12 cellular contexts compared by ENCODE assay signal in genomic region chr2:100603945-100604633, GRCh38. TPM values are rescaled to one million over a fixed set of nuclear protein-coding genes. Genes with fewer than 3 reads are reported as not detected.
DNase-seq lines count a peak whose midpoint lies in the region; ATAC-seq lines count a peak whose summit lies in the region.
"Had no signal": no experiment of that assay in that cellular context is flagged by ENCODE, and none has a peak within 500 bp of the region (broad histone marks: within the 10 kb centered on the region; RNA-seq: fewer than 3 reads in every experiment).

No MANE protein-coding gene starts in this region.

- DNase-seq in A172 (ENCODE audit: low spot score) (peak; percentile 53), HT1080 (ENCODE audit: low read depth) (peak; percentile 36), dermis blood vessel endothelial cell (peak; percentile 75), lung microvascular endothelial cell (ENCODE audit: low read depth in 2 of 2) (peak; percentile 50 to 92), EL (no peak)
- DNase-seq in activated T-cell treated with anti-CD3 and anti-CD28 coated beads, Interleukin-2, amount 50 U/mL, for 48 hours = no peak
- DNase-seq: activated CD4-positive, alpha-beta T cell treated with anti-CD3 and anti-CD28 coated beads for 1 hour; activated effector memory CD4-positive, alpha-beta T cell treated with anti-CD3 and anti-CD28 coated beads, Interleukin-2, amount 50 U/mL, for 16 hours; NCI-H2171 treated with DMSO at 0.1 percent for 48 hours; stimulated activated CD4-positive, alpha-beta T cell treated with anti-CD3 and anti-CD28 coated beads, Interleukin-4, amount 100 ng/mL, for 1 hour had no signal

- ATAC-seq in HG02840 (IDR thresholded peaks at IDR 0.05; ENCODE audit: low FRiP score, unreplicated experiment) = no peak
- no peak for ATAC-seq in GM21825 (IDR thresholded peaks at IDR 0.05; ENCODE audit: unreplicated experiment)

RNA-seq across cellular contexts. Expression of gene PDCL3, which starts 41.3 kb away (rescaled TPM):
- 40.3 and 41.3 TPM in 2 replicates for total RNA-seq in A172 (2014; rRNA removed; shearing (Covaris generic))
- 21.6 and 36.4 TPM in 2 replicates for total RNA-seq in HT1080 (2014; rRNA removed; shearing (Covaris generic))
- 33.2 and 34.5 TPM in 2 replicates for polyA plus RNA-seq in HT1080 (2015; cell fraction: cytosol; rRNA removed)
- polyA plus RNA-seq in HT1080 (2015; cell fraction: nucleus; rRNA removed) = 19.7 and 21.2 TPM in 2 replicates
- total RNA-seq in dermis blood vessel endothelial cell = 16.2 and 20.3 TPM in 2 replicates
- total RNA-seq in lung microvascular endothelial cell = 12.6 and 13.7 TPM in 2 replicates

Comparison
In these comparisons a context has a peak if more than half of its experiments do, and no peak if none do; other contexts are left out.
1. DNase-seq: peak in A172 (single experiment), HT1080 (single experiment), dermis blood vessel endothelial cell (single experiment) and lung microvascular endothelial cell (2 of 2); none in EL (single experiment) and activated T-cell treated with anti-CD3 and anti-CD28 coated beads, Interleukin-2, amount 50 U/mL, for 48 hours (0 of 2).